12 cellular contexts compared by ENCODE assay signal in genomic region chr15:57654136-57654845, GRCh38. TPM values are rescaled to one million over a fixed set of nuclear protein-coding genes. Genes with fewer than 3 reads are reported as not detected.
A peak's percentile ranks its signal among the peaks of the same experiment; 100 is the strongest.
DNase-seq lines count a peak whose midpoint lies in the region; FAIRE-seq and TF ChIP-seq lines count a peak whose summit lies in the region.
"Had no signal": no experiment of that assay in that cellular context is flagged by ENCODE, and none has a peak within 500 bp of the region (broad histone marks: within the 10 kb centered on the region; RNA-seq: fewer than 3 reads in every experiment).

No MANE protein-coding gene starts in this region.

- peak; percentile 64 for DNase-seq in HCEC 1CT
- peak; percentile 46 for DNase-seq in bronchial epithelial cell (ENCODE audit: low read depth)
- peak; percentile 37 for DNase-seq in iris pigment epithelial cell (ENCODE audit: low read depth)
- peak; percentile 66 for DNase-seq in stromal cell of bone marrow (ENCODE audit: low read depth)
- no peak for DNase-seq in KG1 (lab: John Stamatoyannopoulos, UW)
- DNase-seq in A172 (ENCODE audit: low spot score): no peak
- no peak for DNase-seq in SHP77 (lab: John Stamatoyannopoulos, UW)
- DNase-seq: activated CD8-positive, alpha-beta memory T cell treated with anti-CD3 and anti-CD28 coated beads, Interleukin-2, amount 50 U/mL, for 4 hours; Calu3; natural killer cell; NCI-H2029 had no signal

- no peak overlapping the region for H3K4me3 ChIP-seq in bronchial epithelial cell (ENCODE audit: low read depth, low read length)

- FAIRE-seq in bronchial epithelial cell (lab: Jason Lieb, UNC): no peak
- FAIRE-seq: keratinocyte had no signal

- no peaks in the 10 kb centered on the region for H3K27me3 ChIP-seq in bronchial epithelial cell (ENCODE audit: control insufficient read depth, insufficient read depth, low read length)

- H3K36me3 ChIP-seq in bronchial epithelial cell (ENCODE audit: control insufficient read depth, insufficient read depth, low read length): no peaks in the 10 kb centered on the region

- TF ChIP-seq CTCF in bronchial epithelial cell (IDR thresholded peaks at IDR 0.05; ENCODE audit: insufficient read depth, low read length, severe bottlenecking): no peak

RNA-seq across cellular contexts. Expression of gene POLR2M, which starts 52.2 kb away (rescaled TPM):
- total RNA-seq in bronchial epithelial cell: 59.5 and 113 TPM in 2 replicates
- total RNA-seq in A172 (2014; rRNA removed; shearing (Covaris generic)): 114 and 151 TPM in 2 replicates

Comparison
In these comparisons a context has a peak if more than half of its experiments do, and no peak if none do; other contexts are left out.
1. DNase-seq: peak in HCEC 1CT (single experiment), bronchial epithelial cell (single experiment), iris pigment epithelial cell (single experiment) and stromal cell of bone marrow (single experiment); none in KG1 (single experiment), A172 (single experiment) and SHP77 (0 of 2).